In the genomic region with DNA sequence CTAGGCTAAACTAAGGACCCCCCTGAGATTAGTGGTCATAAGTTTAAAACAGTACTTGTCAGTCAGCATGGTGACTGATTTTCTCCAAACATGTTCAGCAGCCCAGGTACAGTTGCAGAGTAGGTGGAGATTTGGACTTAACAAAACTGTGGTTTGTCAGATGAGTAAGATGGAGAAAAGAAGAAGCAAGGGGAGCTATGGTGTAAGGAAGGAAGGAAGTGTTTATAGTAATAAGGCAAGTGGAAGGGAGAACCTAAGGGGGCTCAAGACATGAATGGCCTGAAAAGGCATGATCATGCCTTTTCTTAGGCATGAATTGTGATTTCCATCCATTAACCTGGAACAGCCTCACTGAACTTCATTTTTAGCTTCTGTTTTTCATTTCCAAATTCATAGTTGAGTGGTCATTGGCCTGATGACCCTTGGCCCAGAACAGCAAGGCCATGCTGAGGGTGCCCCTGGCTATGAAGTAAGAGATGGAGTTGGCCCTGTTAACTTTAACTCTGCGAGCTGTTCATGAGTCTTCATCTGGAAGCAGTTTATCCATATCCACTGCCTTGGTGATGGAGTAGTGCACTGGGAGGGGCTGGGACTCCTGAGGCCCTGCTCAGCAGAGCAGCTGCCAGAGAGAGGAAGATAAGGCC, we compare ENCODE assay signal across 1 cellular context.
TF ChIP-seq lines count a peak whose summit lies in the region.

No MANE protein-coding gene starts in this region.

TF ChIP-seq in K562, 482 proteins besides CTCF, POLR2A, EP300 and RAD21 (continued from another document):
- TF ChIP-seq, protein P1, sequence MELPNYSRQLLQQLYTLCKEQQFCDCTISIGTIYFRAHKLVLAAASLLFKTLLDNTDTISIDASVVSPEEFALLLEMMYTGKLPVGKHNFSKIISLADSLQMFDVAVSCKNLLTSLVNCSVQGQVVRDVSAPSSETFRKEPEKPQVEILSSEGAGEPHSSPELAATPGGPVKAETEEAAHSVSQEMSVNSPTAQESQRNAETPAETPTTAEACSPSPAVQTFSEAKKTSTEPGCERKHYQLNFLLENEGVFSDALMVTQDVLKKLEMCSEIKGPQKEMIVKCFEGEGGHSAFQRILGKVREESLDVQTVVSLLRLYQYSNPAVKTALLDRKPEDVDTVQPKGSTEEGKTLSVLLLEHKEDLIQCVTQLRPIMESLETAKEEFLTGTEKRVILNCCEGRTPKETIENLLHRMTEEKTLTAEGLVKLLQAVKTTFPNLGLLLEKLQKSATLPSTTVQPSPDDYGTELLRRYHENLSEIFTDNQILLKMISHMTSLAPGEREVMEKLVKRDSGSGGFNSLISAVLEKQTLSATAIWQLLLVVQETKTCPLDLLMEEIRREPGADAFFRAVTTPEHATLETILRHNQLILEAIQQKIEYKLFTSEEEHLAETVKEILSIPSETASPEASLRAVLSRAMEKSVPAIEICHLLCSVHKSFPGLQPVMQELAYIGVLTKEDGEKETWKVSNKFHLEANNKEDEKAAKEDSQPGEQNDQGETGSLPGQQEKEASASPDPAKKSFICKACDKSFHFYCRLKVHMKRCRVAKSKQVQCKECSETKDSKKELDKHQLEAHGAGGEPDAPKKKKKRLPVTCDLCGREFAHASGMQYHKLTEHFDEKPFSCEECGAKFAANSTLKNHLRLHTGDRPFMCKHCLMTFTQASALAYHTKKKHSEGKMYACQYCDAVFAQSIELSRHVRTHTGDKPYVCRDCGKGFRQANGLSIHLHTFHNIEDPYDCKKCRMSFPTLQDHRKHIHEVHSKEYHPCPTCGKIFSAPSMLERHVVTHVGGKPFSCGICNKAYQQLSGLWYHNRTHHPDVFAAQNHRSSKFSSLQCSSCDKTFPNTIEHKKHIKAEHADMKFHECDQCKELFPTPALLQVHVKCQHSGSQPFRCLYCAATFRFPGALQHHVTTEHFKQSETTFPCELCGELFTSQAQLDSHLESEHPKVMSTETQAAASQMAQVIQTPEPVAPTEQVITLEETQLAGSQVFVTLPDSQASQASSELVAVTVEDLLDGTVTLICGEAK (IDR thresholded peaks at IDR 0.05): no peak
- TF ChIP-seq, protein P1 (CRISPR knock-in tag; IDR thresholded peaks at IDR 0.05): no peak
- no peak for TF ChIP-seq GTF2F1 (IDR thresholded peaks at IDR 0.05; ENCODE audit: low read depth, low read length)
- no peak for TF ChIP-seq KAT8 (IDR thresholded peaks at IDR 0.05; ENCODE audit: low read depth)
- TF ChIP-seq ZNF224 (CRISPR knock-in tag; IDR thresholded peaks at IDR 0.05): no peak
- TF ChIP-seq CBX3 (IDR thresholded peaks at IDR 0.05; ENCODE audit: borderline replicate concordance in 1 of 2, low read length in 2 of 2): peak in 1 of 2 experiments; percentile 77; a peak in 1 of 3 replicates
- TF ChIP-seq MAFF (IDR thresholded peaks at IDR 0.05; ENCODE audit: low read length): no peak
- TF ChIP-seq, protein P2, sequence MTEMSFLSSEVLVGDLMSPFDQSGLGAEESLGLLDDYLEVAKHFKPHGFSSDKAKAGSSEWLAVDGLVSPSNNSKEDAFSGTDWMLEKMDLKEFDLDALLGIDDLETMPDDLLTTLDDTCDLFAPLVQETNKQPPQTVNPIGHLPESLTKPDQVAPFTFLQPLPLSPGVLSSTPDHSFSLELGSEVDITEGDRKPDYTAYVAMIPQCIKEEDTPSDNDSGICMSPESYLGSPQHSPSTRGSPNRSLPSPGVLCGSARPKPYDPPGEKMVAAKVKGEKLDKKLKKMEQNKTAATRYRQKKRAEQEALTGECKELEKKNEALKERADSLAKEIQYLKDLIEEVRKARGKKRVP (CRISPR knock-in tag; IDR thresholded peaks at IDR 0.05): no peak
- TF ChIP-seq TRIM28 (IDR thresholded peaks at IDR 0.05): peak; percentile 57; the same call in 1 of the 2 replicates
- no peak for TF ChIP-seq FOXA1 (IDR thresholded peaks at IDR 0.05; ENCODE audit: borderline replicate concordance)
- TF ChIP-seq SRSF9 (IDR thresholded peaks at IDR 0.05; ENCODE audit: borderline replicate concordance, low read depth, low read length): no peak
- TF ChIP-seq, protein P3, sequence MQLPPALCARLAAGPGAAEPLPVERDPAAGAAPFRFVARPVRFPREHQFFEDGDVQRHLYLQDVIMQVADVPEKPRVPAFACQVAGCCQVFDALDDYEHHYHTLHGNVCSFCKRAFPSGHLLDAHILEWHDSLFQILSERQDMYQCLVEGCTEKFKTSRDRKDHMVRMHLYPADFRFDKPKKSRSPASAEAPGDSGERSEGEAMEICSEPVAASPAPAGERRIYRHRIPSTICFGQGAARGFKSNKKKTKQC (CRISPR knock-in tag; IDR thresholded peaks at IDR 0.05): no peak
